In genomic region chr3:52238193-52238760, GRCh38 we compare ENCODE assay signal across 8 cellular contexts. TPM values are rescaled to one million over a fixed set of nuclear protein-coding genes. Genes with fewer than 3 reads are reported as not detected.
DNase-seq lines count a peak whose midpoint lies in the region; ATAC-seq and TF ChIP-seq lines count a peak whose summit lies in the region.

No MANE protein-coding gene starts in this region.

- intact Hi-C loops in testis (cut with DNase I; ENCODE audit: low total_unique reads), result loop anchor here (5.0 kb wide), 1 partner anchor 49 kb away; the partner anchor contains the start of gene GLYCTK

- H3K27me3 ChIP-seq in layer of hippocampus (ENCODE audit: control insufficient read depth, insufficient read depth, low read length), result no peaks in the 10 kb centered on the region
- no peaks in the 10 kb centered on the region for H3K27me3 ChIP-seq in testis

- no peaks in the 10 kb centered on the region for H3K36me3 ChIP-seq in testis (ENCODE audit: low read depth, missing control alignments)

- WGBS in adipose tissue, 3 donors, result 10 to 20% (median 11%) methylated on average over 11 of the region's 11 CpGs
- WGBS in testis, 2 donors, result 1 to 4% methylated on average over 11 of the region's 11 CpGs

- H3K9me3 ChIP-seq in testis, result no peaks in the 10 kb centered on the region

- H3K27ac ChIP-seq in adipose tissue (ENCODE audit: low read depth, low read length) (peak overlapping the region; percentile 60), layer of hippocampus (ENCODE audit: low read depth, low read length) (peak overlapping the region; percentile 89), testis (peak overlapping the region; percentile 93 to 96)

- H3K4me3 ChIP-seq in GM12875 (ENCODE audit: low read depth, low read length) (peak overlapping the region; percentile 98), testis (peak overlapping the region; percentile 87 to 94)

- H3K4me1 ChIP-seq in testis, result peaks cover 38% of the 10 kb centered on the region

- ATAC-seq in GM21526 (IDR thresholded peaks at IDR 0.05; ENCODE audit: low FRiP score, unreplicated experiment), result no peak

- TF ChIP-seq CTCF in GM12875 (IDR thresholded peaks at IDR 0.05; ENCODE audit: borderline replicate concordance, insufficient read depth, low read depth, low read length) (no peak), testis (IDR thresholded peaks at IDR 0.05) (no peak)

- peak; percentile 31 for DNase-seq in HT-29 (ENCODE audit: low spot score)
- peak; percentile 50 for DNase-seq in testis
- DNase-seq in GOT3 (lab: John Stamatoyannopoulos, UW), result no peak
- DNase-seq in NCI-H1417 treated with DMSO at 0.1 percent for 48 hours (lab: John Stamatoyannopoulos, UW), result no peak

- TF ChIP-seq POLR2A in testis (IDR thresholded peaks at IDR 0.05), result no peak

RNA-seq across cellular contexts. Expression of gene TWF2, which starts 0.7 kb away (rescaled TPM):
- total RNA-seq in HT-29 (2014; rRNA removed; shearing (Covaris generic)), result 80.5 and 85.4 TPM in 2 replicates
- polyA plus RNA-seq in adipose tissue (10 to 100 TPM; 20.0 to 58.3 (median 51.4) TPM), testis (ENCODE audit: insufficient read depth, low read depth, low replicate concordance) (30.0 TPM)
- 10 to 100 TPM; 36.5 to 58.1 TPM for total RNA-seq in testis

RNA-seq across cellular contexts. Expression of gene PPM1M, which starts 7.3 kb away (rescaled TPM):
- total RNA-seq in HT-29 (2014; rRNA removed; shearing (Covaris generic)), result 4.0 and 4.2 TPM in 2 replicates
- polyA plus RNA-seq in adipose tissue (10 to 100 TPM in 2 of 3 donors, 1 to 10 TPM in 1; 6.0 to 31.8 (median 18.1) TPM), testis (ENCODE audit: insufficient read depth, low read depth, low replicate concordance) (22.2 TPM)
- 10 to 100 TPM; 12.9 to 15.2 TPM for total RNA-seq in testis

RNA-seq across cellular contexts. Expression of gene TLR9, which starts 12.8 kb away (rescaled TPM):
- total RNA-seq in HT-29 (2014; rRNA removed; shearing (Covaris generic)), result not detected in 2 replicates
- polyA plus RNA-seq in adipose tissue (under 1 TPM; 0.08 to 0.22 (median 0.15) TPM), testis (ENCODE audit: insufficient read depth, low read depth, low replicate concordance) (0.20 TPM)
- under 1 TPM; 0.08 to 0.25 TPM for total RNA-seq in testis

RNA-seq across cellular contexts. Expression of gene WDR82, which starts 40.2 kb away (rescaled TPM):
- 16.4 and 18.9 TPM in 2 replicates for total RNA-seq in HT-29 (2014; rRNA removed; shearing (Covaris generic))
- polyA plus RNA-seq in adipose tissue (10 to 100 TPM; 16.3 to 44.0 (median 40.5) TPM), testis (ENCODE audit: insufficient read depth, low read depth, low replicate concordance) (80.9 TPM)
- 10 to 100 TPM; 76.1 to 85.7 TPM for total RNA-seq in testis

RNA-seq across cellular contexts. Expression of gene ALAS1, which starts 40.3 kb away (rescaled TPM):
- 31.5 and 34.4 TPM in 2 replicates for total RNA-seq in HT-29 (2014; rRNA removed; shearing (Covaris generic))
- 10 to 100 TPM; 17.1 to 70.8 (median 37.3) TPM for polyA plus RNA-seq in adipose tissue
- 10 to 100 TPM; 49.9 to 51.4 TPM for total RNA-seq in testis
- 54.2 TPM for polyA plus RNA-seq in testis (ENCODE audit: insufficient read depth, low read depth, low replicate concordance)

Comparison
In these comparisons a context has a peak if more than half of its experiments do, and no peak if none do; other contexts are left out.
1. DNase-seq: peak in HT-29 (single experiment) and testis (single experiment); none in GOT3 (single experiment) and NCI-H1417 treated with DMSO at 0.1 percent for 48 hours (single experiment).
2. Peak in every context shown above with its lines, with median percentiles within 50 percentile points of each other: H3K27ac ChIP-seq.